Comparison of ENCODE assay signal across 22 cellular contexts in genomic region chr10:124223711-124224085, GRCh38.
"Had no signal": no experiment of that assay in that cellular context is flagged by ENCODE, and none has a peak within 500 bp of the region (broad histone marks: within the 10 kb centered on the region; RNA-seq: fewer than 3 reads in every experiment).

No MANE protein-coding gene starts in this region.

- H3K9me3 ChIP-seq: psoas muscle, thyroid gland had no signal

- ATAC-seq: left ventricle myocardium superior; stimulated activated memory B cell treated with anti-CD40 and anti-IgM and Interleukin-4, amounts not matched to agents 10 μg/mL and 1 μg/mL and 100 μg/mL, for 72 hours had no signal

- H3K4me2 ChIP-seq: smooth muscle cell had no signal

- H2AFZ ChIP-seq: parathyroid adenoma had no signal

- H3K27ac ChIP-seq: parathyroid adenoma, psoas muscle, thyroid gland had no signal

- DNase-seq: activated CD4-positive, alpha-beta T cell treated with anti-CD3 and anti-CD28 coated beads for 4 hours; activated CD4-positive, alpha-beta T cell treated with anti-CD3 and anti-CD28 coated beads, Interleukin-2, amount 50 U/mL, for 4 hours; activated CD4-positive, CD25-positive, alpha-beta regulatory T cell; activated naive CD4-positive, alpha-beta T cell treated with anti-CD3 and anti-CD28 coated beads for 36 hours; activated naive CD8-positive, alpha-beta T cell treated with anti-CD3 and anti-CD28 coated beads for 36 hours; effector CD8-positive, alpha-beta T cell; glutamatergic neuron; left ventricle myocardium superior; naive B cell; stimulated activated CD4-positive, alpha-beta T cell treated with anti-CD3 and anti-CD28 coated beads, Interleukin-1b, Interleukin-23, amount 100 ng/mL, for 48 hours; stimulated activated CD4-positive, alpha-beta T cell treated with anti-CD3 and anti-CD28 coated beads, Interleukin-4, amount 100 ng/mL, for 4 hours; stimulated activated CD8-positive, alpha-beta memory T cell treated with anti-CD3 and anti-CD28 coated beads, Interleukin-4, amount 100 ng/mL, for 48 hours; T-helper 1 cell; thyroid gland had no signal

- H3K4me1 ChIP-seq: parathyroid adenoma, psoas muscle had no signal

- H3K4me3 ChIP-seq: psoas muscle, smooth muscle cell, thyroid gland had no signal

- H3K27me3 ChIP-seq: thyroid gland had no signal

- H3K36me3 ChIP-seq: thyroid gland had no signal

- H3K9ac ChIP-seq: parathyroid adenoma had no signal

- FAIRE-seq: bronchial epithelial cell, colon, frontal cortex, islet of Langerhans had no signal
